In the genomic region with DNA sequence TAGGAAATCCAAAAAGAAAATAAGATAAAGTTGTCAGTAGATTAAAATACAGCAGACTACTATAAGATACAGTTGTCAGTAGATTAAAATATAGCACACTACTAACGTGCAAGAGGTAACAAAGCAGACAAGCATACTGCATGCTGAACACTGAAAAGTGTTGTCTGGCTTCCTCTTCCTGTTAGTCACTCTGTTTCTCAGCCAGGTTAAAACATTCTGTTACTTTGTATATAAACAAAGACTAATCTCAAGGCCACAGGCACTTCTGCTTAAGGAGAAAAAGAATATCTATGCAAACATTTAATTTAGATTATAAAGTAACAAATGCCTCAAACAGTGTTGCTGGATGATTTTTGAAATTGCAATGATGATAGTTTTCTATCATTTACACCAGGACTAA, we compare ENCODE assay signal across 21 cellular contexts. TPM values are rescaled to one million over a fixed set of nuclear protein-coding genes. Genes with fewer than 3 reads are reported as not detected.
DNase-seq lines count a peak whose midpoint lies in the region; ATAC-seq, FAIRE-seq and TF ChIP-seq lines count a peak whose summit lies in the region.
"Had no signal": no experiment of that assay in that cellular context is flagged by ENCODE, and none has a peak within 500 bp of the region (broad histone marks: within the 10 kb centered on the region; RNA-seq: fewer than 3 reads in every experiment).

No MANE protein-coding gene starts in this region.

- H3K4me2 ChIP-seq in K562 (ENCODE audit: insufficient read depth, low read length): no peak overlapping the region
- H3K4me2 ChIP-seq: SK-N-SH had no signal

- no peaks in the 10 kb centered on the region for H3K27me3 ChIP-seq in K562 (ENCODE audit: control insufficient read depth in 2 of 2, insufficient read depth in 2 of 2, low read length in 2 of 2)
- no peaks in the 10 kb centered on the region for H3K27me3 ChIP-seq in ovary
- H3K27me3 ChIP-seq: BE2C had no signal

- no peaks in the 10 kb centered on the region for H3K4me1 ChIP-seq in K562 (replicated peaks in 1 of 2; ENCODE audit: control insufficient read depth in 2 of 2, insufficient read depth in 2 of 2, low read length in 2 of 2)
- H3K4me1 ChIP-seq in ovary (ENCODE audit: insufficient read depth): peaks cover 4% of the 10 kb centered on the region
- H3K4me1 ChIP-seq: BE2C had no signal

- no peak overlapping the region for H3K27ac ChIP-seq in K562 (ENCODE audit: extremely low read depth, low read depth, low read length)
- peak overlapping the region; percentile 17 to 36 for H3K27ac ChIP-seq in ovary

- ATAC-seq in K562: no peak; the same call in 2 of the 3 replicates
- ATAC-seq in GM18861 (IDR thresholded peaks at IDR 0.05; ENCODE audit: unreplicated experiment): no peak

- DNase-seq in HCEC 1CT (peak; percentile 18), K562 (ENCODE audit: extremely low read depth in 1 of 4, low spot score in 3 of 4) (no peak), fibroblast of pulmonary artery (ENCODE audit: low read depth) (peak; percentile 45), ovary (no peak), DMS79 (lab: John Stamatoyannopoulos, UW) (no peak), kidney tubule cell (ENCODE audit: low spot score) (no peak)
- DNase-seq in activated CD4-positive, alpha-beta T cell treated with anti-CD3 and anti-CD28 coated beads, Interleukin-2, amount 50 U/mL, for 1 hour: no peak
- DNase-seq: BE2C; CD4-positive, CD25-positive, alpha-beta regulatory T cell; COR-L47; GF-D8; H9; NCI-H1105 treated with DMSO at 0.1 percent for 48 hours; NCI-H1694 treated with DMSO at 0.1 percent for 48 hours; NCI-H510A; NCI-H774; Right ventricle myocardium superior; SK-N-SH had no signal

- H3K9me3 ChIP-seq in K562 (replicated peaks; ENCODE audit: control insufficient read depth, insufficient read depth, low read depth, low read length) (no peaks in the 10 kb centered on the region), ovary (no peaks in the 10 kb centered on the region)
- H3K9me3 ChIP-seq: BE2C, SK-N-SH had no signal

- 71% methylated on average over 1 of the region's 1 CpG for WGBS in K562 (ENCODE audit: insufficient coverage, low coverage, missing lambda C conversion rate)
- 6 to 21% (median 15%) methylated on average over 1 of the region's 1 CpG for WGBS in ovary, 3 donors

- FAIRE-seq in K562 (lab: Jason Lieb, UNC): no peak
- FAIRE-seq: A204.1, HTR-8/SVneo had no signal

- H2AFZ ChIP-seq in K562 (ENCODE audit: low read depth, low read length): no peak overlapping the region

- no peaks in the 10 kb centered on the region for H3K79me2 ChIP-seq in K562 (ENCODE audit: control insufficient read depth, insufficient read depth, low read length)

- H3K4me3 ChIP-seq in K562 (no peak overlapping the region), fibroblast of pulmonary artery (replicated peaks; ENCODE audit: low read depth, low read length) (no peak overlapping the region), ovary (no peak overlapping the region)

- no peak for TF ChIP-seq RAD21 in K562 (CRISPR knock-in tag; conservative IDR thresholded peaks at IDR 0.05 in 1 of 2, IDR thresholded peaks at IDR 0.05 in 1 of 2)

- no peak for TF ChIP-seq CTCF in K562 (IDR thresholded peaks at IDR 0.05 in 2 of 3, conservative IDR thresholded peaks at IDR 0.05 in 1 of 3; ENCODE audit: insufficient read depth in 2 of 3, low read depth in 1 of 3, low read length in 3 of 3)
- TF ChIP-seq CTCF in fibroblast of pulmonary artery (IDR thresholded peaks at IDR 0.05; ENCODE audit: low read length, missing control alignments): no peak
- TF ChIP-seq CTCF in ovary (IDR thresholded peaks at IDR 0.05): no peak

- no peak for TF ChIP-seq EP300 in K562 (IDR thresholded peaks at IDR 0.05; ENCODE audit: low read length)
- no peak for TF ChIP-seq EP300 in ovary (IDR thresholded peaks at IDR 0.05)

- CTCF ChIA-PET in K562 (lab: Yijun Ruan, JAX; ENCODE audit: low intra/inter-chr PET ratio): no interaction called here

- POLR2A ChIA-PET in K562 (lab: Yijun Ruan, JAX): interaction anchor here (1.0 kb wide), 1 partner anchor 13 kb away, joined by 3 read pairs; no protein-coding TSS in a partner anchor

- TF ChIP-seq POLR2A in K562 (conservative IDR thresholded peaks at IDR 0.05) (no peak), ovary (IDR thresholded peaks at IDR 0.05) (no peak)

- intact Hi-C loops in K562 (cut with micrococcal nuclease) (no loop called here), ovary (cut with DNase I) (no loop called here)

- in situ Hi-C loops in K562 (cut with MboI): no loop called here

- H3K9ac ChIP-seq in K562 (ENCODE audit: insufficient read depth in 1 of 2, low read depth in 2 of 2, low read length in 2 of 2): no peak overlapping the region
- H3K9ac ChIP-seq: SK-N-SH had no signal

- no peaks in the 10 kb centered on the region for H4K20me1 ChIP-seq in K562 (replicated peaks; ENCODE audit: control insufficient read depth, insufficient read depth, low read length)

- H3K36me3 ChIP-seq in K562 (ENCODE audit: control insufficient read depth, insufficient read depth, low read length) (peaks cover 76% of the 10 kb centered on the region), ovary (no peaks in the 10 kb centered on the region)

- H3K9me1 ChIP-seq in K562 (ENCODE audit: control insufficient read depth, insufficient read depth, low read length): no peaks in the 10 kb centered on the region

- BruUV-seq in K562 (replicated peaks; lab: Mats Ljungman, UMichigan): no TSS peak

TF ChIP-seq in K562, 482 proteins besides CTCF, POLR2A, EP300 and RAD21 (continues in another document):
- TF ChIP-seq, protein P1, sequence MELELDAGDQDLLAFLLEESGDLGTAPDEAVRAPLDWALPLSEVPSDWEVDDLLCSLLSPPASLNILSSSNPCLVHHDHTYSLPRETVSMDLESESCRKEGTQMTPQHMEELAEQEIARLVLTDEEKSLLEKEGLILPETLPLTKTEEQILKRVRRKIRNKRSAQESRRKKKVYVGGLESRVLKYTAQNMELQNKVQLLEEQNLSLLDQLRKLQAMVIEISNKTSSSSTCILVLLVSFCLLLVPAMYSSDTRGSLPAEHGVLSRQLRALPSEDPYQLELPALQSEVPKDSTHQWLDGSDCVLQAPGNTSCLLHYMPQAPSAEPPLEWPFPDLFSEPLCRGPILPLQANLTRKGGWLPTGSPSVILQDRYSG (tag; conservative IDR thresholded peaks at IDR 0.05; ENCODE audit: low read depth): no peak
- TF ChIP-seq ZNF124 (CRISPR knock-in tag; IDR thresholded peaks at IDR 0.05): no peak
- peak; percentile 61 for TF ChIP-seq TCF3 (CRISPR knock-in tag; IDR thresholded peaks at IDR 0.05)

RNA-seq across cellular contexts. Expression of a gene that starts 41.0 kb away (rescaled TPM):
- not detected in 2 replicates for total RNA-seq in K562 (2011; cell fraction: chromatin; rRNA removed; ENCODE audit: low replicate concordance)
- total RNA-seq in K562 (2011; cell fraction: nucleolus; rRNA removed): not detected in 2 replicates
- total RNA-seq in K562 (2011; cell fraction: nucleoplasm; rRNA removed): not detected in 2 replicates
- total RNA-seq in K562 (2014; rRNA removed) (not detected in 2 replicates), K562 (2014; rRNA removed; fragmentation: Illumina TruSeq; extraction: Trizol) (0.04 TPM in 1 of 2 replicates, not detected in the other), K562 (2015; rRNA removed; fragmentation: Illumina TruSeq; extraction: Trizol) (not detected in 2 replicates), K562 (2021) (0.18 and 0.20 TPM in 2 replicates), ovary (100 to 1,000 TPM in 5 of 7 donors, 10 to 100 TPM in 2; 96.3 to 203 (median 119) TPM)
- polyA plus RNA-seq in K562 (2011; rRNA removed) (0.03 and 0.04 TPM in 2 replicates), K562 (2014; fragmentation: Illumina TruSeq; extraction: Trizol) (not detected in 2 replicates), K562 (2014; fragmentation: Nextera tagmentation; extraction: Ambion mirVana) (under 1 TPM in 1 of 2 experiments, not detected in 1; 0.01 TPM), K562 (2014; rRNA removed) (not detected in 2 replicates), ovary (100 to 1,000 TPM in 1 of 2 donors, 10 to 100 TPM in 1; 99.3 to 174 TPM)
- polyA plus RNA-seq in K562 (2011; cell fraction: cytosol; rRNA removed): 0.09 TPM in 1 of 2 replicates, not detected in the other
- not detected in 2 replicates for polyA plus RNA-seq in K562 (2011; cell fraction: nucleus; rRNA removed)
- polyA plus RNA-seq in K562 (2012): not detected in 2 replicates
- polyA minus RNA-seq in K562 (2011; rRNA and poly(A)+ RNA removed): 0.06 TPM in 1 of 2 replicates, not detected in the other
- polyA minus RNA-seq in K562 (2011; cell fraction: cytosol; rRNA and poly(A)+ RNA removed): not detected in 2 replicates
- 0.13 TPM in 1 of 2 replicates, not detected in the other for polyA minus RNA-seq in K562 (2011; cell fraction: nucleus; rRNA and poly(A)+ RNA removed)

RNA-seq across cellular contexts. Expression of a gene that starts 51.3 kb away (rescaled TPM):
- 324 and 746 TPM in 2 replicates for total RNA-seq in K562 (2011; cell fraction: chromatin; rRNA removed; ENCODE audit: low replicate concordance)
- 168 and 207 TPM in 2 replicates for total RNA-seq in K562 (2011; cell fraction: nucleolus; rRNA removed)
- total RNA-seq in K562 (2011; cell fraction: nucleoplasm; rRNA removed): 327 and 417 TPM in 2 replicates
- total RNA-seq in K562 (2014; rRNA removed): 78.9 and 96.2 TPM in 2 replicates
- total RNA-seq in K562 (2014; rRNA removed; fragmentation: Illumina TruSeq; extraction: Trizol): 177 and 187 TPM in 2 replicates
- total RNA-seq in K562 (2015; rRNA removed; fragmentation: Illumina TruSeq; extraction: Trizol): 176 and 190 TPM in 2 replicates
- 173 and 174 TPM in 2 replicates for total RNA-seq in K562 (2021)
- polyA plus RNA-seq in K562 (2011; rRNA removed): 224 and 255 TPM in 2 replicates
- 176 and 205 TPM in 2 replicates for polyA plus RNA-seq in K562 (2011; cell fraction: cytosol; rRNA removed)
- polyA plus RNA-seq in K562 (2011; cell fraction: nucleus; rRNA removed): 129 and 192 TPM in 2 replicates
- 136 and 141 TPM in 2 replicates for polyA plus RNA-seq in K562 (2012)
- 186 and 241 TPM in 2 replicates for polyA plus RNA-seq in K562 (2014; fragmentation: Illumina TruSeq; extraction: Trizol)
- 100 to 1,000 TPM; 106 to 142 TPM for polyA plus RNA-seq in K562 (2014; fragmentation: Nextera tagmentation; extraction: Ambion mirVana)
- polyA plus RNA-seq in K562 (2014; rRNA removed): 117 and 131 TPM in 2 replicates
- polyA minus RNA-seq in K562 (2011; rRNA and poly(A)+ RNA removed): 343 and 404 TPM in 2 replicates
- polyA minus RNA-seq in K562 (2011; cell fraction: cytosol; rRNA and poly(A)+ RNA removed): 116 and 145 TPM in 2 replicates
- 131 and 236 TPM in 2 replicates for polyA minus RNA-seq in K562 (2011; cell fraction: nucleus; rRNA and poly(A)+ RNA removed)
- 100 to 1,000 TPM; 175 to 315 (median 287) TPM for total RNA-seq in ovary
- polyA plus RNA-seq in ovary: 100 to 1,000 TPM; 142 to 388 TPM

Comparison
In these comparisons a context has a peak if more than half of its experiments do, and no peak if none do; other contexts are left out.
1. DNase-seq: peak in HCEC 1CT (single experiment) and fibroblast of pulmonary artery (single experiment); none in K562 (0 of 4), ovary (0 of 5), DMS79 (single experiment), activated CD4-positive, alpha-beta T cell treated with anti-CD3 and anti-CD28 coated beads, Interleukin-2, amount 50 U/mL, for 1 hour (single experiment) and kidney tubule cell (single experiment).
2. RNA of a gene that starts 41.0 kb away (total RNA-seq): 96.3 to 203 TPM in ovary; 0.04 to 0.20 TPM in K562; every median in the first group is over 10 times any median in the second.